ENCODE assay signal across 12 cellular contexts in the genomic region with DNA sequence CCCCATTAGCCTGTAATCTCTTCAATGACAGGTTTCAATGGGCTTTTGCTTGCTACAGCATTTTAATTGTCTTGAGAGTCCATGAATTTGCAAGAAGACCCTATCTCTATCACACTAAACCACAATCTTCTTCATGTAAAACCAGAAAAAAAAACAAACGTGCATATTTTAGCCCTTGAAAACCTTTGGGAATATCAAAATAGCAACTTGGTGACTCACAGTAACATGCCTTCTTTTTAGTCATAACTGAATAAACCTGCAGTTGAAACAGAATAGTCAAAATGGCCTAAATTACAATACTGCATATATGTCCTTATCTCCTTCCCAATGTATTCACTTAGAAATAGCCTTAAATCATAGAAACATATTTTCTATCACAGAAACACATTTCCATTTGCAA.
DNase-seq lines count a peak whose midpoint lies in the region; FAIRE-seq and TF ChIP-seq lines count a peak whose summit lies in the region.
"Had no signal": no experiment of that assay in that cellular context is flagged by ENCODE, and none has a peak within 500 bp of the region (broad histone marks: within the 10 kb centered on the region; RNA-seq: fewer than 3 reads in every experiment).

No MANE protein-coding gene starts in this region.

- H3K27ac ChIP-seq in keratinocyte (ENCODE audit: control insufficient read depth, insufficient read depth, low read length) (no peak overlapping the region), suprapubic skin (no peak overlapping the region)
- no peak overlapping the region for H3K27ac ChIP-seq in CD8-positive, alpha-beta memory T cell (ENCODE audit: low read depth, low read length)
- H3K27ac ChIP-seq: KMS-11, left lung had no signal

- POLR2A ChIA-PET in CD8-positive, alpha-beta memory T cell (lab: Charles Lee) = no interaction called here

- dilution Hi-C loops in keratinocyte (cut with MboI; ENCODE audit: extremely low pct_ligation_motif_present, low sequenced_read_pairs) = no loop called here

- H3K4me2 ChIP-seq in keratinocyte (ENCODE audit: control insufficient read depth, extremely low read depth, insufficient read depth, low read depth, low read length) = no peak overlapping the region
- H3K4me2 ChIP-seq: KMS-11 had no signal

- H3K4me3 ChIP-seq in keratinocyte (ENCODE audit: control insufficient read depth in 2 of 3, extremely low read depth in 1 of 3, insufficient read depth in 2 of 3, low read depth in 1 of 3, low read length in 3 of 3) (no peak overlapping the region), suprapubic skin (no peak overlapping the region)
- H3K4me3 ChIP-seq in CD8-positive, alpha-beta memory T cell (ENCODE audit: low read length) = no peak overlapping the region
- H3K4me3 ChIP-seq: left lung had no signal

- CTCF ChIA-PET in CD8-positive, alpha-beta memory T cell (lab: Charles Lee) = no interaction called here

- in situ Hi-C loops in ACHN (cut with HindIII; ENCODE audit: low pct_ligation_motif_present, low pct_unique_long_range_greater_than_20kb, low sequenced_read_pairs) = no loop called here

- 24% methylated on average over 1 of the region's 1 CpG for WGBS in suprapubic skin

- FAIRE-seq in keratinocyte (lab: Jason Lieb, UNC) = peak; percentile 52

- H3K79me2 ChIP-seq in keratinocyte (ENCODE audit: control insufficient read depth, insufficient read depth, low read length) = no peaks in the 10 kb centered on the region

- no peaks in the 10 kb centered on the region for H3K27me3 Mint-ChIP-seq in CD8-positive, alpha-beta memory T cell

- no peak for TF ChIP-seq EP300 in suprapubic skin (IDR thresholded peaks at IDR 0.05)

- TF ChIP-seq POLR2A in suprapubic skin (IDR thresholded peaks at IDR 0.05) = no peak

- H4K20me1 ChIP-seq in keratinocyte (ENCODE audit: control insufficient read depth, extremely low read depth, insufficient read depth, low read length) = no peaks in the 10 kb centered on the region

- DNase-seq in ACHN = peak; percentile 87
- peak; percentile 84 for DNase-seq in HT1080 (ENCODE audit: low read depth)
- DNase-seq in brain pericyte (ENCODE audit: low read depth, low spot score) = peak; percentile 38
- no peak for DNase-seq in keratinocyte (ENCODE audit: low read depth, low spot score)
- no peak for DNase-seq in NOMO-1 treated with DMSO at 0.1 percent for 48 hours (lab: John Stamatoyannopoulos, UW; ENCODE audit: unreplicated experiment)
- no peak for DNase-seq in CD8-positive, alpha-beta memory T cell
- no peak for DNase-seq in medulla oblongata (ENCODE audit: extremely low spot score)
- DNase-seq in suprapubic skin (ENCODE audit: low spot score in 2 of 2) = no peak
- DNase-seq: activated CD8-positive, alpha-beta T cell treated with anti-CD3 and anti-CD28 coated beads for 36 hours; left lung; nucleus accumbens had no signal

- H3K27me3 ChIP-seq in keratinocyte (ENCODE audit: control insufficient read depth, extremely low read depth, insufficient read depth, low read length) (peaks cover 4% of the 10 kb centered on the region), suprapubic skin (no peaks in the 10 kb centered on the region)
- peaks cover 4% of the 10 kb centered on the region for H3K27me3 ChIP-seq in CD8-positive, alpha-beta memory T cell (ENCODE audit: insufficient read depth, low read length, poor library complexity, severe bottlenecking)
- H3K27me3 ChIP-seq: left lung had no signal

- H3K9me3 ChIP-seq in keratinocyte (ENCODE audit: control insufficient read depth, low read depth, low read length) (no peaks in the 10 kb centered on the region), suprapubic skin (no peaks in the 10 kb centered on the region)
- no peaks in the 10 kb centered on the region for H3K9me3 ChIP-seq in CD8-positive, alpha-beta memory T cell (ENCODE audit: low read length)
- H3K9me3 ChIP-seq: left lung had no signal

- H3K9ac ChIP-seq in keratinocyte (ENCODE audit: control insufficient read depth, extremely low read depth, insufficient read depth, low read length) = no peak overlapping the region
- H3K9ac ChIP-seq: KMS-11 had no signal

- H3K36me3 ChIP-seq in keratinocyte (ENCODE audit: control insufficient read depth in 2 of 2, extremely low read depth in 1 of 2, insufficient read depth in 2 of 2, low read length in 2 of 2) (no peaks in the 10 kb centered on the region), suprapubic skin (no peaks in the 10 kb centered on the region)
- no peaks in the 10 kb centered on the region for H3K36me3 ChIP-seq in CD8-positive, alpha-beta memory T cell (ENCODE audit: insufficient read depth, low read length)
- H3K36me3 ChIP-seq: left lung had no signal

- no peaks in the 10 kb centered on the region for H3K36me3 Mint-ChIP-seq in CD8-positive, alpha-beta memory T cell

- H3K4me1 ChIP-seq in keratinocyte (ENCODE audit: control insufficient read depth, extremely low read depth, insufficient read depth, low read length) = no peaks in the 10 kb centered on the region
- H3K4me1 ChIP-seq in CD8-positive, alpha-beta memory T cell (ENCODE audit: insufficient read depth, low read length) = no peaks in the 10 kb centered on the region
- H3K4me1 ChIP-seq in suprapubic skin = peaks cover 2% of the 10 kb centered on the region
- H3K4me1 ChIP-seq: left lung had no signal

- no peaks in the 10 kb centered on the region for H3K9me1 ChIP-seq in keratinocyte (ENCODE audit: control insufficient read depth, extremely low read depth, insufficient read depth, low read length)

- no peak overlapping the region for H2AFZ ChIP-seq in keratinocyte (ENCODE audit: control insufficient read depth, low read length)

- H3K27ac Mint-ChIP-seq in CD8-positive, alpha-beta memory T cell = no peak overlapping the region
- H3K27ac Mint-ChIP-seq: activated CD8-positive, alpha-beta T cell treated with anti-CD3 and anti-CD28 coated beads for 36 hours had no signal

- H3K9me3 Mint-ChIP-seq in CD8-positive, alpha-beta memory T cell = peaks cover 0 to 2% (median 0%) of the 10 kb centered on the region in 5 donors
- H3K9me3 Mint-ChIP-seq: activated CD8-positive, alpha-beta T cell treated with anti-CD3 and anti-CD28 coated beads for 36 hours had no signal

- no peak for TF ChIP-seq CTCF in keratinocyte (optimal IDR thresholded peaks at IDR 0.05 in 1 of 3, IDR thresholded peaks at IDR 0.05 in 1 of 3, conservative IDR thresholded peaks at IDR 0.05 in 1 of 3; ENCODE audit: extremely low read depth in 1 of 3, insufficient read depth in 2 of 3, low read length in 3 of 3)
- no peak for TF ChIP-seq CTCF in suprapubic skin (IDR thresholded peaks at IDR 0.05)

- no peaks in the 10 kb centered on the region for H3K4me1 Mint-ChIP-seq in CD8-positive, alpha-beta memory T cell

- no peak overlapping the region for H3K4me3 Mint-ChIP-seq in CD8-positive, alpha-beta memory T cell
- H3K4me3 Mint-ChIP-seq: activated CD8-positive, alpha-beta T cell treated with anti-CD3 and anti-CD28 coated beads for 36 hours had no signal

Comparison
In these comparisons a context has a peak if more than half of its experiments do, and no peak if none do; other contexts are left out.
1. DNase-seq: peak in ACHN (single experiment), HT1080 (single experiment) and brain pericyte (single experiment); none in keratinocyte (single experiment), NOMO-1 treated with DMSO at 0.1 percent for 48 hours (single experiment), CD8-positive, alpha-beta memory T cell (0 of 5), medulla oblongata (single experiment) and suprapubic skin (0 of 2).